ENCODE assay signal across 28 cellular contexts in the genomic region with DNA sequence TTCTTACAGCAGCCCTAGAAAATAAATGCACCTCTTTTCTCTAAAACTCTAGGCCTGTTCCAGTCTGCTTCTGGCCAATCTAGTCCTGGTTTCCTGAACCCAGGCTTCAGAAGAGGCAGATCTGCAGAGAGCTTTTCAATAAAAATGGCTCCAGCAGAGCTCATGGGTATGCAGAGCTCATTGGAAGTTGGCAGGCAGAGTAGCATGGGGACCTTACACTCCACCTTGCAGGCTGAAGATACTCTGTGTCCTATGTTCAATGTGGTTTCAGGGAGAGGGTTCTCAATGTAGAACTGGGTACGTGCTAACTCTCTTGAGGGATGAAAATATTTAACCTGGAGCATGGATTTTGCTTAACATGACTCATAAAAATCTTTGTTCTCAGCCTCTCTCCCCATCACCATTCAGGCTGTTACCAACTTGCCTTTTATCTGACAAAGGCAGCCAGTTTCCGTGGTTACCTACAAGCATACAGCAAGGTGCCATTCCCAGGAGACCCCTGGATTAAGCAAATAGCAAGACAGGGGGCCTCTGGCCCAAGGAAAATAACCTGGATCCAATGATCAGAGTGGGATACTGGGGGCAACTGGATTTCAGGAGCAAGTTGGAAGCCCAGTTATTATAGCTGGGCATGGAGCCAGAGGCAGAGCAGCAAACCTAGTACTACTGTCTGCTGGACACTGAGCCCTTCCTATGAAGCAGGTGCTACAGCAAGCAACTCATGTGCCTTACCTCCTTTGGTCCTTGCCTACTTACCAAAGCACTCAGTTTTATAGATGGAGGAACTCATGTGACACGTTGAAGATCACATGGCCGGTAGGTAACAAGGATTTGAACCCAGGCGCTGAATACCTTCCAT.
A peak's percentile ranks its signal among the peaks of the same experiment; 100 is the strongest.
DNase-seq lines count a peak whose midpoint lies in the region; ATAC-seq, FAIRE-seq and TF ChIP-seq lines count a peak whose summit lies in the region.
"Had no signal": no experiment of that assay in that cellular context is flagged by ENCODE, and none has a peak within 500 bp of the region (broad histone marks: within the 10 kb centered on the region; RNA-seq: fewer than 3 reads in every experiment).

No MANE protein-coding gene starts in this region.

- H3K36me3 ChIP-seq in Loucy (ENCODE audit: insufficient read depth, low read length) (no peaks in the 10 kb centered on the region), K562 (ENCODE audit: control insufficient read depth, insufficient read depth, low read length) (no peaks in the 10 kb centered on the region)
- H3K36me3 ChIP-seq: breast epithelium, ovary, Peyer's patch, upper lobe of left lung had no signal

- no peak overlapping the region for H3K27ac ChIP-seq in K562 (ENCODE audit: extremely low read depth, low read depth, low read length)
- H3K27ac ChIP-seq: breast epithelium, epithelial cell of prostate, ovary, Peyer's patch, upper lobe of left lung had no signal

- H3F3A ChIP-seq in Loucy (ENCODE audit: low read depth), result peaks cover 8% of the 10 kb centered on the region; the same call in 1 of the 2 replicates

- H3K4me2 ChIP-seq in Loucy (ENCODE audit: low read depth, low read length, poor library complexity, severe bottlenecking), result peak overlapping the region; percentile 32
- no peak overlapping the region for H3K4me2 ChIP-seq in K562 (ENCODE audit: insufficient read depth, low read length)

- H3K9me3 ChIP-seq in Loucy (ENCODE audit: insufficient read depth, low read depth, low read length) (no peaks in the 10 kb centered on the region), K562 (replicated peaks; ENCODE audit: control insufficient read depth, insufficient read depth, low read depth, low read length) (no peaks in the 10 kb centered on the region)
- H3K9me3 ChIP-seq: breast epithelium, ovary, Peyer's patch, upper lobe of left lung had no signal

- H3K27ac Mint-ChIP-seq in osteocyte (ENCODE audit: unreplicated experiment), result no peak overlapping the region
- H3K27ac Mint-ChIP-seq: activated CD4-positive, alpha-beta T cell treated with anti-CD3 and anti-CD28 coated beads for 36 hours; mesothelial cell of epicardium; T-helper 2 cell treated with Interferon-gamma antibody and Interleukin-4, amounts not matched to agents 5 μg/mL and 100 μg/mL, for 36 hours had no signal

- H3K27me3 Mint-ChIP-seq in osteocyte (ENCODE audit: unreplicated experiment), result peaks cover 3% of the 10 kb centered on the region

- no TSS peak for BruUV-seq in K562 (replicated peaks; lab: Mats Ljungman, UMichigan)

- POLR2A ChIA-PET in K562 (lab: Yijun Ruan, JAX), result no interaction called here

- H3K9me2 ChIP-seq in Loucy (replicated peaks; ENCODE audit: low read depth, low read length), result no peaks in the 10 kb centered on the region

- H4K20me1 ChIP-seq in Loucy (ENCODE audit: insufficient read depth, low read length, poor library complexity, severe bottlenecking) (no peaks in the 10 kb centered on the region), K562 (replicated peaks; ENCODE audit: control insufficient read depth, insufficient read depth, low read length) (no peaks in the 10 kb centered on the region)

- no peaks in the 10 kb centered on the region for H3K27me3 ChIP-seq in Loucy (ENCODE audit: insufficient read depth, low read length, poor library complexity, severe bottlenecking)
- H3K27me3 ChIP-seq in K562 (ENCODE audit: control insufficient read depth in 2 of 2, insufficient read depth in 2 of 2, low read length in 2 of 2), result peaks cover 13 to 16% of the 10 kb centered on the region in 2 experiments; a peak in 3 of 5 replicates
- H3K27me3 ChIP-seq: breast epithelium, ovary, Peyer's patch, upper lobe of left lung had no signal

- no peaks in the 10 kb centered on the region for H3K9me1 ChIP-seq in K562 (ENCODE audit: control insufficient read depth, insufficient read depth, low read length)

- ATAC-seq in K562 (no peak; the same call in 2 of the 3 replicates), GM21367 (IDR thresholded peaks at IDR 0.05; ENCODE audit: unreplicated experiment) (no peak)
- ATAC-seq: activated CD4-positive, alpha-beta T cell treated with anti-CD3 and anti-CD28 coated beads for 36 hours; left ventricle myocardium superior; stimulated activated effector memory CD8-positive, alpha-beta T cell treated with anti-CD3 and anti-CD28 coated beads, Interleukin-12 subunit alpha, Interleukin-12 subunit beta, amount 100 ng/mL, for 72 hours had no signal

- peak; percentile 48 for FAIRE-seq in K562 (lab: Jason Lieb, UNC)
- FAIRE-seq: islet of Langerhans had no signal

- CTCF ChIA-PET in K562 (lab: Yijun Ruan, JAX; ENCODE audit: low intra/inter-chr PET ratio), result no interaction called here

- no peak for TF ChIP-seq CTCF in Loucy (conservative IDR thresholded peaks at IDR 0.05; ENCODE audit: low read length)
- TF ChIP-seq CTCF in K562 (IDR thresholded peaks at IDR 0.05 in 2 of 3, conservative IDR thresholded peaks at IDR 0.05 in 1 of 3; ENCODE audit: insufficient read depth in 2 of 3, low read depth in 1 of 3, low read length in 3 of 3), result no peak
- no peak for TF ChIP-seq CTCF in osteocyte (IDR thresholded peaks at IDR 0.05)

- DNase-seq in NCI-H510A treated with DMSO at 0.1 percent for 48 hours (lab: John Stamatoyannopoulos, UW) (peak; percentile 17), NCI-H510A (lab: John Stamatoyannopoulos, UW) (no peak), K562 (ENCODE audit: extremely low read depth in 1 of 4, low spot score in 3 of 4) (no peak), osteocyte (ENCODE audit: extremely low spot score, unreplicated experiment) (peak; percentile 51), NOMO-1 treated with DMSO at 0.1 percent for 48 hours (lab: John Stamatoyannopoulos, UW; ENCODE audit: unreplicated experiment) (no peak), ureter (ENCODE audit: low spot score) (no peak)
- DNase-seq: ACHN; activated CD4-positive, alpha-beta T cell treated with anti-CD3 and anti-CD28 coated beads for 36 hours; activated T-cell treated with anti-CD3 and anti-CD28 coated beads, Interleukin-2, amount 50 U/mL, for 48 hours; DND-41; effector CD4-positive, alpha-beta T cell; Karpas-422; left ventricle myocardium superior; naive B cell; NCI-H2029; ovary; Peyer's patch; SHP77 treated with DMSO at 0.1 percent for 48 hours; stimulated activated CD4-positive, alpha-beta T cell treated with anti-CD3 and anti-CD28 coated beads, Interleukin-4, amount 100 ng/mL, for 24 hours; upper lobe of left lung had no signal

- TF ChIP-seq POLR2A in K562 (conservative IDR thresholded peaks at IDR 0.05), result no peak

- in situ Hi-C loops in K562 (cut with MboI), result loop anchor here (10.0 kb wide), 1 partner anchor 1738 kb away; no protein-coding TSS in a partner anchor

- TF ChIP-seq RAD21 in K562 (CRISPR knock-in tag; conservative IDR thresholded peaks at IDR 0.05 in 1 of 2, IDR thresholded peaks at IDR 0.05 in 1 of 2), result no peak

- TF ChIP-seq EP300 in K562 (IDR thresholded peaks at IDR 0.05; ENCODE audit: low read length), result no peak

- no peaks in the 10 kb centered on the region for H3K9me3 Mint-ChIP-seq in osteocyte (ENCODE audit: unreplicated experiment)
- H3K9me3 Mint-ChIP-seq: mesothelial cell of epicardium; naive B cell; stimulated activated effector memory CD8-positive, alpha-beta T cell treated with anti-CD3 and anti-CD28 coated beads, Interleukin-12 subunit alpha, Interleukin-12 subunit beta, amount 100 ng/mL, for 72 hours; T-helper 2 cell treated with Interferon-gamma antibody and Interleukin-4, amounts not matched to agents 5 μg/mL and 100 μg/mL, for 36 hours had no signal

- H2AFZ ChIP-seq in Loucy (ENCODE audit: low read length) (peak overlapping the region; percentile 78), K562 (ENCODE audit: low read depth, low read length) (no peak overlapping the region)

- H3K36me3 Mint-ChIP-seq in osteocyte (ENCODE audit: unreplicated experiment), result no peaks in the 10 kb centered on the region
- H3K36me3 Mint-ChIP-seq: mesothelial cell of epicardium; naive B cell; stimulated activated effector memory CD8-positive, alpha-beta T cell treated with anti-CD3 and anti-CD28 coated beads, Interleukin-12 subunit alpha, Interleukin-12 subunit beta, amount 100 ng/mL, for 72 hours had no signal

- intact Hi-C loops in K562 (cut with micrococcal nuclease), result no loop called here

- H3K4me1 ChIP-seq in Loucy (ENCODE audit: insufficient read depth, low read length, poor library complexity, severe bottlenecking), result peaks cover 41% of the 10 kb centered on the region
- no peaks in the 10 kb centered on the region; a peak in 1 of 5 replicates for H3K4me1 ChIP-seq in K562 (replicated peaks in 1 of 2; ENCODE audit: control insufficient read depth in 2 of 2, insufficient read depth in 2 of 2, low read length in 2 of 2)
- H3K4me1 ChIP-seq: breast epithelium, upper lobe of left lung had no signal

- no peak overlapping the region for H3K4me3 Mint-ChIP-seq in osteocyte (ENCODE audit: unreplicated experiment)
- H3K4me3 Mint-ChIP-seq: activated CD4-positive, alpha-beta T cell treated with anti-CD3 and anti-CD28 coated beads for 36 hours; mesothelial cell of epicardium; T-helper 2 cell treated with Interferon-gamma antibody and Interleukin-4, amounts not matched to agents 5 μg/mL and 100 μg/mL, for 36 hours had no signal

- H3K9ac ChIP-seq in Loucy (ENCODE audit: low read depth, low read length, poor library complexity, severe bottlenecking), result peak overlapping the region; percentile 45
- no peak overlapping the region for H3K9ac ChIP-seq in K562 (ENCODE audit: insufficient read depth in 1 of 2, low read depth in 2 of 2, low read length in 2 of 2)

- no peaks in the 10 kb centered on the region for H3K4me1 Mint-ChIP-seq in osteocyte (ENCODE audit: unreplicated experiment)
- H3K4me1 Mint-ChIP-seq: mesothelial cell of epicardium, naive B cell had no signal

- no peak overlapping the region for H3K4me3 ChIP-seq in Loucy (ENCODE audit: low read length, poor library complexity, severe bottlenecking)
- H3K4me3 ChIP-seq in K562, result no peak overlapping the region
- H3K4me3 ChIP-seq: breast epithelium, ovary, Peyer's patch, upper lobe of left lung had no signal

- H3K79me2 ChIP-seq in Loucy (ENCODE audit: insufficient read depth, low read length), result no peaks in the 10 kb centered on the region
- H3K79me2 ChIP-seq in K562 (ENCODE audit: control insufficient read depth, insufficient read depth, low read length), result no peaks in the 10 kb centered on the region

- WGBS in K562 (ENCODE audit: insufficient coverage, low coverage, missing lambda C conversion rate), result 12% methylated on average over 5 of the region's 5 CpGs

TF ChIP-seq in K562, 482 proteins besides CTCF, POLR2A, EP300 and RAD21:
- TF ChIP-seq TCF7L2 (IDR thresholded peaks at IDR 0.05; ENCODE audit: low read depth, low read length), result no peak

Comparison
In these comparisons a context has a peak if more than half of its experiments do, and no peak if none do; other contexts are left out.
1. DNase-seq: peak in NCI-H510A treated with DMSO at 0.1 percent for 48 hours (single experiment) and osteocyte (single experiment); none in NCI-H510A (single experiment), K562 (0 of 4), NOMO-1 treated with DMSO at 0.1 percent for 48 hours (single experiment) and ureter (single experiment).